ENCODE assay signal across 16 cellular contexts in the genomic region with DNA sequence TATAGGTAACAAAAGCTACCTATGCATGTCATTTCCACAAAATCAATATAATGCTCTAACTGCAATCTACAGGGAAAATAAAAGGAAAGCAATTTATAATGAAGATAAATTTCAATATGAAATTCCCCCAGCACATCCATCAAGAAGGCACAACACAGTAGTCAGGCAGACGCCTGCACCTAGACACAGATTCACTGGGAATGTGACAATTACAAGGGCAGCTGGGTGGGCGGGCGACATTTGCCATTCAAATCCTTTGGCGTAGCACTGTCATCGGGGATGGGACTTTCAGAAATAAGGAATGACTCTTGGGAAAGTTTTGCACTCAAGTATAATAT.
DNase-seq lines count a peak whose midpoint lies in the region; ATAC-seq and TF ChIP-seq lines count a peak whose summit lies in the region.
"Had no signal": no experiment of that assay in that cellular context is flagged by ENCODE, and none has a peak within 500 bp of the region (broad histone marks: within the 10 kb centered on the region; RNA-seq: fewer than 3 reads in every experiment).

No MANE protein-coding gene starts in this region.

- peaks cover 6% of the 10 kb centered on the region for H3K27me3 Mint-ChIP-seq in nephron (ENCODE audit: low read depth)
- no peaks in the 10 kb centered on the region for H3K27me3 Mint-ChIP-seq in activated T-cell treated with anti-CD3 and anti-CD28 coated beads, Interleukin-2, amount 50 U/mL, for 24 hours

- H2AFZ ChIP-seq in DND-41 (ENCODE audit: low read depth, low read length) (peak overlapping the region; percentile 40; the same call in 1 of the 2 replicates), Loucy (ENCODE audit: low read length) (peak overlapping the region; percentile 73)
- H2AFZ ChIP-seq: GM23338 had no signal

- H3K4me3 Mint-ChIP-seq in nephron, result no peak overlapping the region
- no peak overlapping the region for H3K4me3 Mint-ChIP-seq in activated T-cell treated with anti-CD3 and anti-CD28 coated beads, Interleukin-2, amount 50 U/mL, for 24 hours
- H3K4me3 Mint-ChIP-seq: activated naive CD8-positive, alpha-beta T cell treated with anti-CD3 and anti-CD28 coated beads, Interleukin-2, amount 10 ng/mL, durations not matched to agents 7 days and 5 days; GM23338; immature natural killer cell had no signal

- no peaks in the 10 kb centered on the region for H3K9me2 ChIP-seq in Loucy (replicated peaks; ENCODE audit: low read depth, low read length)

- no peak for TF ChIP-seq CTCF in DND-41 (IDR thresholded peaks at IDR 0.05; ENCODE audit: borderline replicate concordance, extremely low read depth, low read length, poor library complexity, severe bottlenecking)
- TF ChIP-seq CTCF in Loucy (conservative IDR thresholded peaks at IDR 0.05; ENCODE audit: low read length), result no peak
- TF ChIP-seq CTCF in nephron (IDR thresholded peaks at IDR 0.05; ENCODE audit: unreplicated experiment in 3 of 3), result no peak

- no peaks in the 10 kb centered on the region for H4K20me1 ChIP-seq in DND-41 (ENCODE audit: insufficient read depth, low read length)
- H4K20me1 ChIP-seq in Loucy (ENCODE audit: insufficient read depth, low read length, poor library complexity, severe bottlenecking), result no peaks in the 10 kb centered on the region

- H3K27me3 ChIP-seq in DND-41 (ENCODE audit: insufficient read depth, low read length, poor library complexity) (no peaks in the 10 kb centered on the region), Loucy (ENCODE audit: insufficient read depth, low read length, poor library complexity, severe bottlenecking) (no peaks in the 10 kb centered on the region)
- H3K27me3 ChIP-seq: ascending aorta, cardiac muscle cell had no signal

- ATAC-seq in DND-41 (ENCODE audit: insufficient read depth, low read depth), result no peak
- ATAC-seq in GM18519 (IDR thresholded peaks at IDR 0.05; ENCODE audit: low FRiP score, unreplicated experiment), result no peak

- no peaks in the 10 kb centered on the region for H3K9me3 ChIP-seq in DND-41 (ENCODE audit: insufficient read depth, low read length, severe bottlenecking)
- H3K9me3 ChIP-seq in Loucy (ENCODE audit: insufficient read depth, low read depth, low read length), result no peaks in the 10 kb centered on the region
- H3K9me3 ChIP-seq in SK-N-MC (ENCODE audit: low read depth, low read length), result no peaks in the 10 kb centered on the region
- H3K9me3 ChIP-seq: ascending aorta had no signal

- peaks cover 21% of the 10 kb centered on the region for H3K4me1 ChIP-seq in DND-41 (ENCODE audit: insufficient read depth, low read length)
- H3K4me1 ChIP-seq in Loucy (ENCODE audit: insufficient read depth, low read length, poor library complexity, severe bottlenecking), result no peaks in the 10 kb centered on the region

- H3K36me3 ChIP-seq in DND-41 (ENCODE audit: insufficient read depth, low read length) (no peaks in the 10 kb centered on the region), Loucy (ENCODE audit: insufficient read depth, low read length) (no peaks in the 10 kb centered on the region), SK-N-MC (ENCODE audit: insufficient read depth, low read length) (no peaks in the 10 kb centered on the region)
- H3K36me3 ChIP-seq: ascending aorta, cardiac muscle cell had no signal

- H3K4me2 ChIP-seq in DND-41 (ENCODE audit: insufficient read depth, low read length), result no peak overlapping the region
- H3K4me2 ChIP-seq in Loucy (ENCODE audit: low read depth, low read length, poor library complexity, severe bottlenecking), result no peak overlapping the region
- H3K4me2 ChIP-seq: GM23338 had no signal

- H3K9ac ChIP-seq in DND-41 (ENCODE audit: low read depth, low read length), result no peak overlapping the region
- no peak overlapping the region for H3K9ac ChIP-seq in Loucy (ENCODE audit: low read depth, low read length, poor library complexity, severe bottlenecking)
- no peak overlapping the region for H3K9ac ChIP-seq in SK-N-MC (ENCODE audit: insufficient read length)

- H3K79me2 ChIP-seq in DND-41 (ENCODE audit: insufficient read depth, low read length), result no peaks in the 10 kb centered on the region
- no peaks in the 10 kb centered on the region for H3K79me2 ChIP-seq in Loucy (ENCODE audit: insufficient read depth, low read length)

- peak overlapping the region; percentile 67 to 88 (median 69) for H3K27ac Mint-ChIP-seq in nephron
- H3K27ac Mint-ChIP-seq in activated T-cell treated with anti-CD3 and anti-CD28 coated beads, Interleukin-2, amount 50 U/mL, for 24 hours, result no peak overlapping the region
- H3K27ac Mint-ChIP-seq: GM23338 had no signal

- H3K27ac ChIP-seq in DND-41 (ENCODE audit: low read length), result no peak overlapping the region
- peak overlapping the region; percentile 64; the same call in 1 of the 2 replicates for H3K27ac ChIP-seq in SK-N-MC
- H3K27ac ChIP-seq: ascending aorta, cardiac muscle cell, epithelial cell of prostate, VCaP had no signal

- H3K4me1 Mint-ChIP-seq in nephron, result peaks cover 67% of the 10 kb centered on the region
- peaks cover 42% of the 10 kb centered on the region for H3K4me1 Mint-ChIP-seq in activated T-cell treated with anti-CD3 and anti-CD28 coated beads, Interleukin-2, amount 50 U/mL, for 24 hours (ENCODE audit: low read depth)

- H3K4me3 ChIP-seq in DND-41 (ENCODE audit: low read depth in 1 of 2, low read length in 2 of 2), result no peak overlapping the region
- H3K4me3 ChIP-seq in Loucy (ENCODE audit: low read length, poor library complexity, severe bottlenecking), result no peak overlapping the region
- no peak overlapping the region for H3K4me3 ChIP-seq in SK-N-MC
- H3K4me3 ChIP-seq: ascending aorta, cardiac muscle cell, GM23338 had no signal

- H3K9me3 Mint-ChIP-seq in nephron, result no peaks in the 10 kb centered on the region
- no peaks in the 10 kb centered on the region for H3K9me3 Mint-ChIP-seq in activated T-cell treated with anti-CD3 and anti-CD28 coated beads, Interleukin-2, amount 50 U/mL, for 24 hours
- H3K9me3 Mint-ChIP-seq: activated naive CD8-positive, alpha-beta T cell treated with anti-CD3 and anti-CD28 coated beads, Interleukin-2, amount 10 ng/mL, durations not matched to agents 7 days and 5 days; immature natural killer cell had no signal

- DNase-seq in DND-41, result no peak
- DNase-seq in SK-N-MC (ENCODE audit: low read depth, low spot score), result no peak
- DNase-seq in stimulated activated naive CD4-positive, alpha-beta T cell (lab: John Stamatoyannopoulos, UW), result no peak
- DNase-seq in activated T-cell treated with anti-CD3 and anti-CD28 coated beads, Interleukin-2, amount 50 U/mL, for 24 hours, result no peak
- DNase-seq: activated gamma-delta T cell, NCI-H510A had no signal

- peaks cover 30% of the 10 kb centered on the region for H3K36me3 Mint-ChIP-seq in nephron (ENCODE audit: low read depth)
- H3K36me3 Mint-ChIP-seq in activated T-cell treated with anti-CD3 and anti-CD28 coated beads, Interleukin-2, amount 50 U/mL, for 24 hours (ENCODE audit: low read depth), result no peaks in the 10 kb centered on the region

- H3F3A ChIP-seq in Loucy (ENCODE audit: low read depth), result no peaks in the 10 kb centered on the region
